In genomic region chr19:18289471-18290066, GRCh38 we compare ENCODE assay signal across 8 cellular contexts. TPM values are rescaled to one million over a fixed set of nuclear protein-coding genes. Genes with fewer than 3 reads are reported as not detected.
DNase-seq lines count a peak whose midpoint lies in the region; ATAC-seq and TF ChIP-seq lines count a peak whose summit lies in the region.

No MANE protein-coding gene starts in this region.

- H3K4me3 ChIP-seq in thyroid gland (replicated peaks in 1 of 3), result no peak overlapping the region

- no peaks in the 10 kb centered on the region for H3K27me3 ChIP-seq in thyroid gland

- TF ChIP-seq CTCF in thyroid gland (IDR thresholded peaks at IDR 0.05), result no peak

- 66 to 81% methylated on average over 10 of the region's 10 CpGs for WGBS in thyroid gland, 2 donors

- H3K36me3 Mint-ChIP-seq in activated naive CD4-positive, alpha-beta T cell treated with anti-CD3 and anti-CD28 coated beads for 36 hours (ENCODE audit: low read depth), result peaks cover 1% of the 10 kb centered on the region
- H3K36me3 Mint-ChIP-seq in activated naive CD8-positive, alpha-beta T cell, result no peaks in the 10 kb centered on the region
- H3K36me3 Mint-ChIP-seq in naive B cell, result no peaks in the 10 kb centered on the region

- H3K27ac ChIP-seq in thyroid gland, result peak overlapping the region in 2 of 3 donors; percentile 43 to 63

- no peak for TF ChIP-seq POLR2A in thyroid gland (IDR thresholded peaks at IDR 0.05)

- H3K9me3 ChIP-seq in thyroid gland, result no peaks in the 10 kb centered on the region

- DNase-seq in activated naive CD4-positive, alpha-beta T cell treated with anti-CD3 and anti-CD28 coated beads for 36 hours, result no peak
- DNase-seq in activated naive CD4-positive, alpha-beta T cell treated with Interleukin-2 at 50 U/mL for 16 hours, result no peak
- DNase-seq in naive B cell (peak; percentile 18), thyroid gland (no peak), HEK293T (ENCODE audit: extremely low spot score) (no peak), cerebellum (ENCODE audit: low spot score) (no peak)

- H3K27ac Mint-ChIP-seq in activated naive CD4-positive, alpha-beta T cell treated with anti-CD3 and anti-CD28 coated beads for 36 hours, result peak overlapping the region; percentile 85
- peak overlapping the region; percentile 94 for H3K27ac Mint-ChIP-seq in activated naive CD8-positive, alpha-beta T cell
- H3K27ac Mint-ChIP-seq in naive B cell, result peak overlapping the region; percentile 93 to 100 (median 98)

- peaks cover 18 to 20% of the 10 kb centered on the region in 2 donors for H3K4me1 ChIP-seq in thyroid gland

- no peaks in the 10 kb centered on the region for H3K36me3 ChIP-seq in thyroid gland

- no peaks in the 10 kb centered on the region for H3K9me3 Mint-ChIP-seq in activated naive CD4-positive, alpha-beta T cell treated with anti-CD3 and anti-CD28 coated beads for 36 hours
- H3K9me3 Mint-ChIP-seq in activated naive CD8-positive, alpha-beta T cell (ENCODE audit: low read depth), result no peaks in the 10 kb centered on the region
- H3K9me3 Mint-ChIP-seq in naive B cell, result no peaks in the 10 kb centered on the region

- intact Hi-C loops in activated naive CD4-positive, alpha-beta T cell treated with anti-CD3 and anti-CD28 coated beads for 36 hours (cut with micrococcal nuclease), result loop anchor here (1.0 to 10.0 kb wide), 6 partner anchors 7 to 545 kb away; partner anchors contain the start of genes SSBP4 and UPF1
- intact Hi-C loops in thyroid gland (cut with DNase I), result no loop called here

- no peaks in the 10 kb centered on the region for H3K27me3 Mint-ChIP-seq in activated naive CD4-positive, alpha-beta T cell treated with anti-CD3 and anti-CD28 coated beads for 36 hours (ENCODE audit: low read depth)
- H3K27me3 Mint-ChIP-seq in activated naive CD8-positive, alpha-beta T cell, result no peaks in the 10 kb centered on the region
- no peaks in the 10 kb centered on the region for H3K27me3 Mint-ChIP-seq in naive B cell

- no peak for ATAC-seq in naive B cell (ENCODE audit: low read depth in 2 of 2)
- no peak for ATAC-seq in GM19324 (IDR thresholded peaks at IDR 0.05; ENCODE audit: low FRiP score, unreplicated experiment)

- CTCF ChIA-PET in activated naive CD4-positive, alpha-beta T cell treated with anti-CD3 and anti-CD28 coated beads for 36 hours (lab: Charles Lee), result interaction anchor here (0.6 to 5.9 kb wide), 6 partner anchors 9 to 50 kb away, joined by 3 to 82 read pairs (median 4); partner anchors contain the start of gene JUND
- CTCF ChIA-PET in HEK293T (lab: Yijun Ruan, JAX), result interaction anchor here (0.6 kb wide), 1 partner anchor 10 kb away, joined by 4 read pairs; no protein-coding TSS in a partner anchor

- H3K4me1 Mint-ChIP-seq in activated naive CD4-positive, alpha-beta T cell treated with anti-CD3 and anti-CD28 coated beads for 36 hours (ENCODE audit: low read depth), result peaks cover 65% of the 10 kb centered on the region
- peaks cover 57% of the 10 kb centered on the region for H3K4me1 Mint-ChIP-seq in activated naive CD8-positive, alpha-beta T cell (ENCODE audit: low read depth)
- peaks cover 47 to 77% (median 59%) of the 10 kb centered on the region in 3 donors for H3K4me1 Mint-ChIP-seq in naive B cell

- H3K4me3 Mint-ChIP-seq in activated naive CD4-positive, alpha-beta T cell treated with anti-CD3 and anti-CD28 coated beads for 36 hours, result peak overlapping the region; percentile 18
- H3K4me3 Mint-ChIP-seq in activated naive CD8-positive, alpha-beta T cell, result peak overlapping the region; percentile 58
- peak overlapping the region in 7 of 8 donors; percentile 5 to 97 (median 90) for H3K4me3 Mint-ChIP-seq in naive B cell

- POLR2A ChIA-PET in HEK293T (lab: Yijun Ruan, JAX), result interaction anchor here (1.1 to 5.7 kb wide), 2 partner anchors 9 to 33 kb away, joined by 5 to 120 read pairs; partner anchors contain the start of gene JUND

TF ChIP-seq in HEK293T, 16 proteins besides CTCF, POLR2A, EP300 and RAD21:
- TF ChIP-seq FOXK2 (IDR thresholded peaks at IDR 0.05), result no peak
- TF ChIP-seq L3MBTL2 (conservative IDR thresholded peaks at IDR 0.05), result no peak
- TF ChIP-seq PKNOX1 (IDR thresholded peaks at IDR 0.05), result no peak
- TF ChIP-seq NFRKB (IDR thresholded peaks at IDR 0.05), result no peak
- no peak for TF ChIP-seq CTBP1 (IDR thresholded peaks at IDR 0.05; ENCODE audit: borderline replicate concordance)

RNA-seq across cellular contexts. Expression of gene JUND, which starts 8.1 kb away (rescaled TPM):
- 100 to 1,000 TPM in 1 of 2 experiments, 10 to 100 TPM in 1; 87.9 to 105 TPM for total RNA-seq in activated naive CD4-positive, alpha-beta T cell treated with anti-CD3 and anti-CD28 coated beads for 36 hours
- polyA plus RNA-seq in naive B cell (ENCODE audit: low read depth in 6 of 6), result 100 to 1,000 TPM in 4 of 6 donors, 10 to 100 TPM in 2; 46.5 to 325 (median 154) TPM
- total RNA-seq in thyroid gland, result 100 to 1,000 TPM; 193 to 394 (median 316) TPM
- total RNA-seq in cerebellum, result 60.1 TPM

RNA-seq across cellular contexts. Expression of gene IQCN, which starts 15.3 kb away (rescaled TPM):
- under 1 TPM in 1 of 2 experiments, not detected in 1; 0.19 TPM for total RNA-seq in activated naive CD4-positive, alpha-beta T cell treated with anti-CD3 and anti-CD28 coated beads for 36 hours
- polyA plus RNA-seq in naive B cell (ENCODE audit: low read depth in 6 of 6), result 1 to 10 TPM in 3 of 6 donors, under 1 TPM in 2, not detected in 1; 0.69 to 1.9 (median 1.1) TPM
- total RNA-seq in thyroid gland (10 to 100 TPM in 1 of 4 donors, 1 to 10 TPM in 3; 5.7 to 17.0 (median 8.9) TPM), cerebellum (2.9 TPM)

RNA-seq across cellular contexts. Expression of gene LSM4, which starts 33.3 kb away (rescaled TPM):
- 100 to 1,000 TPM; 439 to 451 TPM for total RNA-seq in activated naive CD4-positive, alpha-beta T cell treated with anti-CD3 and anti-CD28 coated beads for 36 hours
- polyA plus RNA-seq in naive B cell (ENCODE audit: low read depth in 6 of 6), result 100 to 1,000 TPM; 111 to 157 (median 123) TPM
- total RNA-seq in thyroid gland (100 to 1,000 TPM in 2 of 4 donors, 10 to 100 TPM in 2; 55.2 to 203 (median 140) TPM), cerebellum (55.1 TPM)

RNA-seq across cellular contexts. Expression of gene PGPEP1, which starts 50.8 kb away (rescaled TPM):
- total RNA-seq in activated naive CD4-positive, alpha-beta T cell treated with anti-CD3 and anti-CD28 coated beads for 36 hours, result 10 to 100 TPM; 14.4 to 15.6 TPM
- polyA plus RNA-seq in naive B cell (ENCODE audit: low read depth in 6 of 6), result 10 to 100 TPM in 2 of 6 donors, 1 to 10 TPM in 4; 4.0 to 11.8 (median 8.0) TPM
- total RNA-seq in thyroid gland (10 to 100 TPM; 23.5 to 44.0 (median 27.9) TPM), cerebellum (13.4 TPM)

Comparison
In these comparisons a context has a peak if more than half of its experiments do, and no peak if none do; other contexts are left out.
1. H3K4me3 Mint-ChIP-seq: peak in every context shown above with its lines; median percentile 90 in naive B cell; 58 in activated naive CD8-positive, alpha-beta T cell; 18 in activated naive CD4-positive, alpha-beta T cell treated with anti-CD3 and anti-CD28 coated beads for 36 hours.